ENCODE assay signal across 24 cellular contexts in genomic region chr17:57496382-57496781, GRCh38.
"Had no signal": no experiment of that assay in that cellular context is flagged by ENCODE, and none has a peak within 500 bp of the region (broad histone marks: within the 10 kb centered on the region; RNA-seq: fewer than 3 reads in every experiment).

No MANE protein-coding gene starts in this region.

- FAIRE-seq: keratinocyte, urothelium cell line had no signal

- H3K27ac ChIP-seq: colonic mucosa, ovary, psoas muscle, testis, transverse colon, VCaP had no signal

- DNase-seq: activated CD4-positive, alpha-beta T cell treated with anti-CD3 and anti-CD28 coated beads for 4 hours; activated CD4-positive, alpha-beta T cell treated with anti-CD3 and anti-CD28 coated beads, Interleukin-2, amount 50 U/mL, for 48 hours; activated CD8-positive, alpha-beta memory T cell treated with anti-CD3 and anti-CD28 coated beads for 24 hours; activated effector memory CD4-positive, alpha-beta T cell treated with Interleukin-2 at 50 U/mL for 16 hours; activated naive CD4-positive, alpha-beta T cell treated with Interleukin-2 at 50 U/mL for 16 hours; anterior cingulate cortex; cerebellar nuclear complex; colonic mucosa; effector memory CD4-positive, alpha-beta T cell; erythroblast; gastrocnemius medialis; glutamatergic neuron; left cardiac atrium; mammary epithelial cell; ovary; psoas muscle; stimulated activated naive CD8-positive, alpha-beta T cell treated with anti-CD3 and anti-CD28 coated beads, Interleukin-15, Interleukin-2, amounts not matched to agents 100 U/mL and 50 U/mL, for 24 hours; T-helper 1 cell; testis; transverse colon had no signal

- H3K9me3 ChIP-seq: colonic mucosa, gastrocnemius medialis, ovary, psoas muscle, spleen, testis, transverse colon had no signal

- H3K27me3 ChIP-seq: colonic mucosa, gastrocnemius medialis, ovary, spleen, testis, transverse colon had no signal

- ATAC-seq: gastrocnemius medialis; psoas muscle; stimulated activated naive CD8-positive, alpha-beta T cell treated with anti-CD3 and anti-CD28 coated beads, Interleukin-15, Interleukin-2, amounts not matched to agents 100 U/mL and 50 U/mL, for 24 hours had no signal

- H3K36me3 ChIP-seq: colonic mucosa, gastrocnemius medialis, ovary, spleen, transverse colon had no signal

- H3K4me3 ChIP-seq: colonic mucosa, gastrocnemius medialis, ovary, psoas muscle, spleen, testis, transverse colon had no signal

- H3K4me1 ChIP-seq: colonic mucosa, transverse colon had no signal
